Comparison of ENCODE assay signal across 1 cellular context in genomic region chr10:113821306-113821705, GRCh38.
A peak's percentile ranks its signal among the peaks of the same experiment; 100 is the strongest.
TF ChIP-seq lines count a peak whose summit lies in the region.

No MANE protein-coding gene starts in this region.

TF ChIP-seq in GM23338, 12 proteins besides CTCF, POLR2A, EP300 and RAD21:
- peak; percentile 62 for TF ChIP-seq NANOG (IDR thresholded peaks at IDR 0.05; ENCODE audit: borderline replicate concordance)
